In genomic region chr12:5577239-5577638, GRCh38 we compare ENCODE assay signal across 16 cellular contexts.
"Had no signal": no experiment of that assay in that cellular context is flagged by ENCODE, and none has a peak within 500 bp of the region (broad histone marks: within the 10 kb centered on the region; RNA-seq: fewer than 3 reads in every experiment).

No MANE protein-coding gene starts in this region.

- DNase-seq: activated CD4-positive, alpha-beta T cell treated with anti-CD3 and anti-CD28 coated beads for 1 hour; activated CD4-positive, alpha-beta T cell treated with anti-CD3 and anti-CD28 coated beads, Interleukin-2, amount 50 U/mL, for 48 hours; activated gamma-delta T cell; activated T-cell treated with anti-CD3 and anti-CD28 coated beads, Interleukin-2, amount 50 U/mL, for 4 hours; amygdala; cerebellar nuclear complex; dorsolateral prefrontal cortex; foreskin keratinocyte; head of caudate nucleus; posterior cingulate gyrus; stimulated activated CD4-positive, alpha-beta T cell treated with anti-CD3 and anti-CD28 coated beads, Interleukin-2, amount 100 ng/mL, for 24 hours; stimulated activated naive CD4-positive, alpha-beta T cell treated with Interleukin-2 at 50 U/mL for 16 hours; T-helper 2 cell; upper lobe of left lung had no signal

- H3K4me1 ChIP-seq: foreskin keratinocyte had no signal

- H3K27ac ChIP-seq: dorsolateral prefrontal cortex, foreskin keratinocyte, suprapubic skin, upper lobe of left lung had no signal

- H3K36me3 ChIP-seq: suprapubic skin had no signal

- H3K4me3 ChIP-seq: dorsolateral prefrontal cortex, suprapubic skin, upper lobe of left lung had no signal

- H3K9me3 ChIP-seq: suprapubic skin, upper lobe of left lung had no signal

- H3K27me3 ChIP-seq: foreskin keratinocyte, upper lobe of left lung had no signal

- ATAC-seq: activated T-cell treated with anti-CD3 and anti-CD28 coated beads, Interleukin-2, amount 50 U/mL, for 4 hours; foreskin keratinocyte; sciatic nerve had no signal
